In the genomic region with DNA sequence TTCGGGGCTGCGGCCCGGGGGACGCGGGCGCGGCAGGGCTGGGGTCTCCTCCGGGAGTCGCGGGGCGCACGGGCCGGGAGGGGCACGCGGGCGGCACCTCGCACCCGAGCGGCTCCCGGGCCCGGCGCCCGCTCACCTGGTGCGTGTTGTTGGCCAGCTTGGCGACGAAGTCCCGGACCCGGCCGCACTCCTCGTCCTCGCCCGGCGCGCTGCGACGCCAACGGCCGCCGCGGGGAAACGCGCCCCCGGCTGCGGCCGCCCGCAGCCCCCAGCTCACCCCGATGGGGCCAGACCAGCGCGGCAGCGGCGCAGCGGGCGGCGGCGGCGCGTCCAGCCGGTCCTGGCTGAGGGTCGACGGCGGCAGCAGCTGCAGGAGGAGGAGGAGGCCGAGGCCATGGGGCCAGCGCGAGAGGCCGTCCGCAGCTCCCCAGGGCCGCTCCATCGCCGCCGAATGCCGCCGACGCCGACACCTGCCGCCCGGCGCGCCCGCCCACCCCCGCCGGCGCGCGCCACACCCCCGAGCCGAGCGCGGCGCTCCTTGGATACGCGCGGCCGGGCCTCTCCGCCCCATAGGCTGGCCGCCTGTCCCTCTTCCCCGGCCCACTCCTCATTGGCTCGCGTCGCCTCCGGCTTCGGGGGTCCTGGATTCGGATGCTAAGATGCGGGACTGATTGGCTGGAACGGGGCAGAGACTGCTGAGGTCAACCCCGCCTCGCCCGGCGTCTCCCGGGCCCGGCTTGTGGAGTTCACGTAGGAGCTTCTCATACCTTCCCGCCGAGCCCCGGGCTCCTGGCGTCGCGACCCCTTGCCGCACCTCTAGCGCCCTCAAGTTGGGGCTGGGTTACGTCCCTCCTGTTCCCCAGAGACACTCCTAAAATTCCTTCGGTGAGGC, we compare ENCODE assay signal across 8 cellular contexts. TPM values are rescaled to one million over a fixed set of nuclear protein-coding genes. Genes with fewer than 3 reads are reported as not detected.
DNase-seq lines count a peak whose midpoint lies in the region; ATAC-seq and TF ChIP-seq lines count a peak whose summit lies in the region.

TSS of gene SORT1 (minus strand) at position 468 of the 892 bp plus-strand sequence. CDS start at position 442, 26 bp downstream.

- H3K27me3 Mint-ChIP-seq in Calu3 (ENCODE audit: unreplicated experiment) (no peaks in the 10 kb centered on the region), natural killer cell (ENCODE audit: low read depth in 2 of 2) (peaks cover 26 to 33% of the 10 kb centered on the region in 2 donors)

- peak; percentile 85 for DNase-seq in Calu3
- peak; percentile 95 for DNase-seq in LoVo (ENCODE audit: low spot score)
- DNase-seq in RWPE2 (ENCODE audit: low spot score), result peak; percentile 83
- peak; percentile 44 for DNase-seq in activated gamma-delta T cell treated with anti-CD3 and anti-CD28 coated beads, Interleukin-2, amount 50 U/mL, for 16 hours (ENCODE audit: low read depth)
- peak; percentile 51 for DNase-seq in fibroblast of the conjunctiva (ENCODE audit: low read depth)
- peak; percentile 50 for DNase-seq in natural killer cell
- peak; percentile 49 for DNase-seq in stimulated activated naive CD4-positive, alpha-beta T cell treated with Interleukin-2 at 50 U/mL for 16 hours (lab: John Stamatoyannopoulos, UW)

- CTCF ChIA-PET in Calu3 (lab: Charles Lee), result interaction anchor here (0.9 to 1.5 kb wide), 4 partner anchors 120 to 196 kb away, joined by 3 to 6 read pairs (median 4); no protein-coding TSS in a partner anchor

- H3K4me1 Mint-ChIP-seq in Calu3 (ENCODE audit: low read depth, unreplicated experiment) (peaks cover 31% of the 10 kb centered on the region), natural killer cell (peaks cover 13 to 17% of the 10 kb centered on the region in 2 donors)

- no TSS peak for BruUV-seq in Calu3 (replicated peaks; lab: Mats Ljungman, UMichigan)

- intact Hi-C loops in Calu3 (cut with micrococcal nuclease; ENCODE audit: unreplicated experiment) (loop anchor here (2.0 to 10.0 kb wide), 2 partner anchors 121 to 203 kb away; no protein-coding TSS in a partner anchor), natural killer cell (cut with micrococcal nuclease) (loop anchor here (2.0 kb wide), 1 partner anchor 135 kb away; no protein-coding TSS in a partner anchor)

- H3K9me3 Mint-ChIP-seq in Calu3 (ENCODE audit: low read depth, unreplicated experiment) (no peaks in the 10 kb centered on the region), natural killer cell (no peaks in the 10 kb centered on the region)

- peak; percentile 78 for ATAC-seq in GM21717 (IDR thresholded peaks at IDR 0.05; ENCODE audit: unreplicated experiment)
- ATAC-seq in RWPE2 (ENCODE audit: low read depth), result peak; percentile 96
- ATAC-seq in natural killer cell, result peak; percentile 92 to 98 (median 94)

- peak within 1 kb of the TSS; percentile 95 for H3K4me3 ChIP-seq in RWPE2 (ENCODE audit: severe bottlenecking)

- no peaks in the 10 kb centered on the region for H3K9me3 ChIP-seq in RWPE2 (ENCODE audit: severe bottlenecking)

- H3K27ac Mint-ChIP-seq in Calu3 (ENCODE audit: unreplicated experiment), result no peak within 1 kb of the TSS
- H3K27ac Mint-ChIP-seq in natural killer cell, result peak within 1 kb of the TSS in 1 of 2 donors; percentile 22

- peaks cover 18% of the 10 kb centered on the region for H3K36me3 ChIP-seq in RWPE2 (ENCODE audit: low read depth)

- TF ChIP-seq CTCF in Calu3 (IDR thresholded peaks at IDR 0.05; ENCODE audit: unreplicated experiment) (no peak), RWPE2 (IDR thresholded peaks at IDR 0.05; ENCODE audit: poor library complexity, severe bottlenecking) (peak; percentile 0), natural killer cell (IDR thresholded peaks at IDR 0.05) (no peak)

- no peaks in the 10 kb centered on the region for H3K27me3 ChIP-seq in RWPE2 (ENCODE audit: insufficient read depth, poor library complexity, severe bottlenecking)

- H3K4me1 ChIP-seq in RWPE2 (ENCODE audit: insufficient read depth, poor library complexity, severe bottlenecking), result peaks cover 6% of the 10 kb centered on the region

- H3K27ac ChIP-seq in RWPE2 (ENCODE audit: poor library complexity, severe bottlenecking), result no peak within 1 kb of the TSS

- H3K4me3 Mint-ChIP-seq in Calu3 (ENCODE audit: low read depth, unreplicated experiment) (peak within 1 kb of the TSS; percentile 78), natural killer cell (peak within 1 kb of the TSS; percentile 92)

- peaks cover 19% of the 10 kb centered on the region for H3K36me3 Mint-ChIP-seq in Calu3 (ENCODE audit: insufficient read depth, unreplicated experiment)
- no peaks in the 10 kb centered on the region for H3K36me3 Mint-ChIP-seq in natural killer cell

RNA-seq across cellular contexts. Expression of gene SORT1, which starts in this region (rescaled TPM):
- total RNA-seq in Calu3 (2022) (46.3 and 68.2 TPM in 2 replicates), natural killer cell (1 to 10 TPM; 2.7 to 7.1 (median 3.7) TPM)

Comparison
In these comparisons a context has a peak if more than half of its experiments do, and no peak if none do; other contexts are left out.
1. DNase-seq: peak in every context shown above with its lines; median percentile 95 in LoVo; 85 in Calu3; 83 in RWPE2; 51 in fibroblast of the conjunctiva; 50 in natural killer cell; 49 in stimulated activated naive CD4-positive, alpha-beta T cell treated with Interleukin-2 at 50 U/mL for 16 hours; 44 in activated gamma-delta T cell treated with anti-CD3 and anti-CD28 coated beads, Interleukin-2, amount 50 U/mL, for 16 hours.